Comparison of ENCODE assay signal across 10 cellular contexts in the genomic region with DNA sequence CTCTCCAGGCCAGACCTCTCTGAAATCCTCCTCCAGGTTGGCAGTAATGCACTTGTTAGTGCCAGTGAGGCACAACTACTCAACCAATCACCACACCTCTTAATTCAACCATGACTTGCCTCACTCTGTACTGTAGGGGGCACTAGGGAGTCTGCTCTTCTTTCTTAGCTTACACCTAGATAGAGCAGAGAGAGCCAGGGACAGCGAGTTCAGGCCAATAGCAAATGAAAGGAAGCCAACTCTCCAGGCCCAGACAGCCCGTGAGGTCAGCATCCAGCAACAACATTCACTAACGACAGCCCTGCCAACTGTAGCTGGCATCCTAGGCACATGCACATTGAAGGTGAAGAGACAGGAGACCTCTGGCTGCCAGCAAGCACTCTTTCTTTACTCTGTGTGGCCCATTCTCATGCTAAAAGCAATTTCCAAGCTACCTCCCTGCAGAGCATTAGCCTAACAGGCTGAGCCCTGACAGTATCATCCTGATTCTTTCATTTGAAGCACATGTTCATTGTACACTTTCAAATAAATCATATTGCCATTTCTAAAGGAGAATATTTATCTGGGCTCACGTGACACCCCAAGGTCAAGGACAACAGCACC.
A peak's percentile ranks its signal among the peaks of the same experiment; 100 is the strongest.
DNase-seq lines count a peak whose midpoint lies in the region; ATAC-seq and TF ChIP-seq lines count a peak whose summit lies in the region.
"Had no signal": no experiment of that assay in that cellular context is flagged by ENCODE, and none has a peak within 500 bp of the region (broad histone marks: within the 10 kb centered on the region; RNA-seq: fewer than 3 reads in every experiment).

No MANE protein-coding gene starts in this region.

- H3K4me1 Mint-ChIP-seq in endodermal cell: peaks cover 4% of the 10 kb centered on the region
- H3K4me1 Mint-ChIP-seq in activated naive CD8-positive, alpha-beta T cell treated with anti-CD3 and anti-CD28 coated beads, Interleukin-2, amount 50 U/mL, for 24 hours: no peaks in the 10 kb centered on the region

- ATAC-seq in GM19351 (IDR thresholded peaks at IDR 0.05; ENCODE audit: unreplicated experiment): peak; percentile 88
- ATAC-seq in activated naive CD8-positive, alpha-beta T cell treated with anti-CD3 and anti-CD28 coated beads, Interleukin-2, amount 50 U/mL, for 24 hours: no peak

- H3K36me3 Mint-ChIP-seq in endodermal cell (ENCODE audit: low read depth): peaks cover under 1% of the 10 kb centered on the region
- H3K36me3 Mint-ChIP-seq in activated naive CD8-positive, alpha-beta T cell treated with anti-CD3 and anti-CD28 coated beads, Interleukin-2, amount 50 U/mL, for 24 hours (ENCODE audit: low read depth): no peaks in the 10 kb centered on the region

- no peak overlapping the region for H3K27ac ChIP-seq in endodermal cell (ENCODE audit: low read depth, low read length)
- H3K27ac ChIP-seq: HL-60 had no signal

- H3K4me3 ChIP-seq in endodermal cell (ENCODE audit: low read length): no peak overlapping the region

- no peaks in the 10 kb centered on the region for H3K27me3 ChIP-seq in endodermal cell (ENCODE audit: control insufficient read depth, insufficient read depth, low read length, poor library complexity, severe bottlenecking)

- no peak overlapping the region for H3K9ac ChIP-seq in endodermal cell (ENCODE audit: extremely low read depth, low read length, poor library complexity, severe bottlenecking)

- peak; percentile 71 for TF ChIP-seq CTCF in endodermal cell (conservative IDR thresholded peaks at IDR 0.05)

- H3K4me1 ChIP-seq in endodermal cell (ENCODE audit: control insufficient read depth, insufficient read depth, low read length): no peaks in the 10 kb centered on the region

- no peak overlapping the region for H3K27ac Mint-ChIP-seq in endodermal cell
- H3K27ac Mint-ChIP-seq in activated naive CD8-positive, alpha-beta T cell treated with anti-CD3 and anti-CD28 coated beads, Interleukin-2, amount 50 U/mL, for 24 hours: no peak overlapping the region

- H3K36me3 ChIP-seq in endodermal cell (ENCODE audit: control insufficient read depth, insufficient read depth, low read length): no peaks in the 10 kb centered on the region

- DNase-seq in ACHN (peak; percentile 47), KBM-7 (peak; percentile 9), endodermal cell (peak; percentile 71), NCI-H187 (lab: John Stamatoyannopoulos, UW) (no peak), NCI-H146 treated with DMSO at 0.1 percent for 48 hours (lab: John Stamatoyannopoulos, UW; ENCODE audit: unreplicated experiment) (no peak)
- DNase-seq in activated naive CD8-positive, alpha-beta T cell treated with anti-CD3 and anti-CD28 coated beads, Interleukin-2, amount 50 U/mL, for 24 hours: no peak
- DNase-seq in activated effector memory CD4-positive, alpha-beta T cell treated with anti-CD3 and anti-CD28 coated beads, Interleukin-2, amount 50 U/mL, for 16 hours: no peak
- DNase-seq: DMS79 had no signal

- H3K27me3 Mint-ChIP-seq in endodermal cell (ENCODE audit: insufficient read depth): peaks cover 4% of the 10 kb centered on the region
- peaks cover 9% of the 10 kb centered on the region for H3K27me3 Mint-ChIP-seq in activated naive CD8-positive, alpha-beta T cell treated with anti-CD3 and anti-CD28 coated beads, Interleukin-2, amount 50 U/mL, for 24 hours

- H3K9me3 Mint-ChIP-seq in endodermal cell: peaks cover 17% of the 10 kb centered on the region
- H3K9me3 Mint-ChIP-seq in activated naive CD8-positive, alpha-beta T cell treated with anti-CD3 and anti-CD28 coated beads, Interleukin-2, amount 50 U/mL, for 24 hours: peaks cover 5% of the 10 kb centered on the region

- in situ Hi-C loops in ACHN (cut with HindIII; ENCODE audit: low pct_ligation_motif_present, low pct_unique_long_range_greater_than_20kb, low sequenced_read_pairs): no loop called here
- in situ Hi-C loops in KBM-7 (cut with MboI; ENCODE audit: low pct_unique_long_range_greater_than_20kb, low sequenced_read_pairs): no loop called here

- peaks cover 8% of the 10 kb centered on the region for H3K9me3 ChIP-seq in endodermal cell (ENCODE audit: control insufficient read depth, low read length)

- 78% methylated on average over 3 to 4 of the region's 4 CpGs for WGBS in endodermal cell (ENCODE audit: insufficient coverage in 1 of 2, insufficient read length in 1 of 2), 2 experiments

- no peak overlapping the region for H3K4me3 Mint-ChIP-seq in endodermal cell
- no peak overlapping the region for H3K4me3 Mint-ChIP-seq in activated naive CD8-positive, alpha-beta T cell treated with anti-CD3 and anti-CD28 coated beads, Interleukin-2, amount 50 U/mL, for 24 hours

Comparison
In these comparisons a context has a peak if more than half of its experiments do, and no peak if none do; other contexts are left out.
1. DNase-seq: peak in ACHN (single experiment), KBM-7 (single experiment) and endodermal cell (single experiment); none in activated naive CD8-positive, alpha-beta T cell treated with anti-CD3 and anti-CD28 coated beads, Interleukin-2, amount 50 U/mL, for 24 hours (single experiment), activated effector memory CD4-positive, alpha-beta T cell treated with anti-CD3 and anti-CD28 coated beads, Interleukin-2, amount 50 U/mL, for 16 hours (single experiment), NCI-H187 (0 of 2) and NCI-H146 treated with DMSO at 0.1 percent for 48 hours (single experiment).